ENCODE assay signal across 23 cellular contexts in genomic region chr19:46737761-46738171, GRCh38. TPM values are rescaled to one million over a fixed set of nuclear protein-coding genes. Genes with fewer than 3 reads are reported as not detected.
DNase-seq lines count a peak whose midpoint lies in the region; ATAC-seq, FAIRE-seq and TF ChIP-seq lines count a peak whose summit lies in the region.
"Had no signal": no experiment of that assay in that cellular context is flagged by ENCODE, and none has a peak within 500 bp of the region (broad histone marks: within the 10 kb centered on the region; RNA-seq: fewer than 3 reads in every experiment).

No MANE protein-coding gene starts in this region.

- ATAC-seq in T-helper 17 cell (no peak), lower lobe of right lung (no peak), HG03025 (IDR thresholded peaks at IDR 0.05; ENCODE audit: low FRiP score, unreplicated experiment) (no peak)
- ATAC-seq: activated CD4-positive, alpha-beta T cell treated with anti-CD3 and anti-CD28 coated beads for 36 hours; activated CD8-positive, alpha-beta T cell treated with anti-CD3 and anti-CD28 coated beads, Interleukin-2, amount 10 ng/mL, durations not matched to agents 7 days and 5 days; activated T-helper 17 cell treated with anti-CD3 and anti-CD28 coated beads, Interleukin-2, amount 50 U/mL, for 72 hours; heart left ventricle had no signal

- peak in 1 of 2 donors; percentile 35 for TF ChIP-seq EP300 in tibial nerve (IDR thresholded peaks at IDR 0.05)

- H3K27ac Mint-ChIP-seq in T-helper 17 cell = peak overlapping the region; percentile 89
- peak overlapping the region; percentile 52 for H3K27ac Mint-ChIP-seq in dendritic cell treated with granulocyte-macrophage colony-stimulating factor and Interleukin-4, amounts not matched to agents 40 ng/mL and 50 ng/mL, for 4 days
- H3K27ac Mint-ChIP-seq: activated CD4-positive, alpha-beta T cell treated with anti-CD3 and anti-CD28 coated beads for 36 hours; activated CD8-positive, alpha-beta T cell treated with anti-CD3 and anti-CD28 coated beads, Interleukin-2, amount 10 ng/mL, durations not matched to agents 7 days and 5 days; activated naive CD4-positive, alpha-beta T cell treated with anti-CD3 and anti-CD28 coated beads, Interleukin-2, amount 10 ng/mL, durations not matched to agents 7 days and 5 days; activated T-helper 17 cell treated with anti-CD3 and anti-CD28 coated beads, Interleukin-2, amount 50 U/mL, for 72 hours had no signal

- TF ChIP-seq CTCF in lower lobe of right lung (IDR thresholded peaks at IDR 0.05) (no peak), tibial nerve (IDR thresholded peaks at IDR 0.05) (no peak)

- peaks cover 81% of the 10 kb centered on the region for H3K36me3 ChIP-seq in lower lobe of right lung
- H3K36me3 ChIP-seq in tibial nerve = peaks cover 0 to 49% (median 4%) of the 10 kb centered on the region in 3 donors

- intact Hi-C loops in dendritic cell treated with granulocyte-macrophage colony-stimulating factor and Interleukin-4, amounts not matched to agents 40 ng/mL and 50 ng/mL, for 4 days (cut with micrococcal nuclease) = no loop called here
- intact Hi-C loops in lower lobe of right lung (cut with DNase I) = no loop called here

- peaks cover 26% of the 10 kb centered on the region for H3K4me1 Mint-ChIP-seq in T-helper 17 cell
- peaks cover 81% of the 10 kb centered on the region for H3K4me1 Mint-ChIP-seq in dendritic cell treated with granulocyte-macrophage colony-stimulating factor and Interleukin-4, amounts not matched to agents 40 ng/mL and 50 ng/mL, for 4 days (ENCODE audit: low read depth)

- H3K4me3 ChIP-seq in lower lobe of right lung (no peak overlapping the region), tibial nerve (no peak overlapping the region)
- H3K4me3 ChIP-seq: adrenal gland; BLaER1 treated with 17β-estradiol and CSF1 and Interleukin-3, amounts not matched to agents 10 nM and 100 nM; heart left ventricle; MG63; pancreas; thyroid gland had no signal

- H3K27me3 ChIP-seq in lower lobe of right lung (ENCODE audit: low read depth) (no peaks in the 10 kb centered on the region), tibial nerve (no peaks in the 10 kb centered on the region)
- H3K27me3 ChIP-seq: adrenal gland; BLaER1 treated with 17β-estradiol and CSF1 and Interleukin-3, amounts not matched to agents 10 nM and 100 nM; brain microvascular endothelial cell; heart left ventricle; MG63; pancreas; thyroid gland had no signal

- no peaks in the 10 kb centered on the region for H3K9me3 Mint-ChIP-seq in dendritic cell treated with granulocyte-macrophage colony-stimulating factor and Interleukin-4, amounts not matched to agents 40 ng/mL and 50 ng/mL, for 4 days
- H3K9me3 Mint-ChIP-seq: activated naive CD4-positive, alpha-beta T cell treated with anti-CD3 and anti-CD28 coated beads, Interleukin-2, amount 10 ng/mL, durations not matched to agents 7 days and 5 days; activated T-helper 17 cell treated with anti-CD3 and anti-CD28 coated beads, Interleukin-2, amount 50 U/mL, for 72 hours had no signal

- no peak overlapping the region for H3K4me3 Mint-ChIP-seq in T-helper 17 cell
- no peak overlapping the region for H3K4me3 Mint-ChIP-seq in dendritic cell treated with granulocyte-macrophage colony-stimulating factor and Interleukin-4, amounts not matched to agents 40 ng/mL and 50 ng/mL, for 4 days
- H3K4me3 Mint-ChIP-seq: activated CD4-positive, alpha-beta T cell treated with anti-CD3 and anti-CD28 coated beads for 36 hours; activated CD8-positive, alpha-beta T cell treated with anti-CD3 and anti-CD28 coated beads, Interleukin-2, amount 10 ng/mL, durations not matched to agents 7 days and 5 days; activated naive CD4-positive, alpha-beta T cell treated with anti-CD3 and anti-CD28 coated beads, Interleukin-2, amount 10 ng/mL, durations not matched to agents 7 days and 5 days; activated T-helper 17 cell treated with anti-CD3 and anti-CD28 coated beads, Interleukin-2, amount 50 U/mL, for 72 hours had no signal

- no peaks in the 10 kb centered on the region for H3K36me3 Mint-ChIP-seq in T-helper 17 cell (ENCODE audit: low read depth)
- peaks cover 82% of the 10 kb centered on the region for H3K36me3 Mint-ChIP-seq in dendritic cell treated with granulocyte-macrophage colony-stimulating factor and Interleukin-4, amounts not matched to agents 40 ng/mL and 50 ng/mL, for 4 days (ENCODE audit: low read depth)

- WGBS in tibial nerve, 2 donors = 68 to 74% methylated on average over 19 of the region's 19 CpGs

- DNase-seq in T-helper 17 cell = no peak
- DNase-seq in lower lobe of right lung = no peak
- no peak for DNase-seq in tibial nerve (ENCODE audit: low spot score in 2 of 2)
- DNase-seq in urothelium cell line (ENCODE audit: low spot score) = no peak
- DNase-seq in NCI-H187 treated with DMSO at 0.1 percent for 48 hours (lab: John Stamatoyannopoulos, UW) = no peak
- DNase-seq: activated CD4-positive, alpha-beta T cell treated with anti-CD3 and anti-CD28 coated beads for 36 hours; activated CD8-positive, alpha-beta T cell treated with anti-CD3 and anti-CD28 coated beads, Interleukin-2, amount 10 ng/mL, durations not matched to agents 7 days and 5 days; activated naive CD4-positive, alpha-beta T cell treated with anti-CD3 and anti-CD28 coated beads, Interleukin-2, amount 10 ng/mL, durations not matched to agents 7 days and 5 days; brain microvascular endothelial cell; MG63; NCI-H1417; NCI-H524 treated with DMSO at 0.1 percent for 48 hours; thyroid gland had no signal

- H3K9me3 ChIP-seq in T-helper 17 cell (ENCODE audit: control insufficient read depth, low read length, poor library complexity, severe bottlenecking) = no peaks in the 10 kb centered on the region
- no peaks in the 10 kb centered on the region for H3K9me3 ChIP-seq in lower lobe of right lung
- no peaks in the 10 kb centered on the region for H3K9me3 ChIP-seq in tibial nerve
- H3K9me3 ChIP-seq: adrenal gland; BLaER1 treated with 17β-estradiol and CSF1 and Interleukin-3, amounts not matched to agents 10 nM and 100 nM; heart left ventricle; MG63; pancreas; thyroid gland had no signal

- H3K4me1 ChIP-seq in lower lobe of right lung (peaks cover 62% of the 10 kb centered on the region), tibial nerve (peaks cover 0 to 92% (median 43%) of the 10 kb centered on the region in 4 donors)

- TF ChIP-seq POLR2A in tibial nerve (IDR thresholded peaks at IDR 0.05) = no peak

- peak overlapping the region; percentile 62 for H3K27ac ChIP-seq in lower lobe of right lung
- H3K27ac ChIP-seq in tibial nerve = peak overlapping the region in 3 of 4 donors; percentile 8 to 98 (median 83)
- H3K27ac ChIP-seq: BLaER1 treated with 17β-estradiol and CSF1 and Interleukin-3, amounts not matched to agents 10 nM and 100 nM; brain microvascular endothelial cell; KMS-11; pancreas; thyroid gland had no signal

- FAIRE-seq in urothelium cell line (lab: Jason Lieb, UNC) = no peak
- FAIRE-seq: G401.6, keratinocyte, pancreas had no signal

- no peaks in the 10 kb centered on the region for H3K27me3 Mint-ChIP-seq in T-helper 17 cell
- no peaks in the 10 kb centered on the region for H3K27me3 Mint-ChIP-seq in dendritic cell treated with granulocyte-macrophage colony-stimulating factor and Interleukin-4, amounts not matched to agents 40 ng/mL and 50 ng/mL, for 4 days
- H3K27me3 Mint-ChIP-seq: activated CD4-positive, alpha-beta T cell treated with anti-CD3 and anti-CD28 coated beads for 36 hours; activated naive CD4-positive, alpha-beta T cell treated with anti-CD3 and anti-CD28 coated beads, Interleukin-2, amount 10 ng/mL, durations not matched to agents 7 days and 5 days; activated T-helper 17 cell treated with anti-CD3 and anti-CD28 coated beads, Interleukin-2, amount 50 U/mL, for 72 hours had no signal

RNA-seq across cellular contexts. Expression of gene FKRP, which starts 8.1 kb away (rescaled TPM):
- 10 to 100 TPM; 22.5 to 23.3 TPM for total RNA-seq in T-helper 17 cell
- total RNA-seq in lower lobe of right lung = 13.2 TPM
- total RNA-seq in tibial nerve = 10 to 100 TPM; 15.7 to 20.4 (median 17.7) TPM

RNA-seq across cellular contexts. Expression of gene STRN4, which starts 8.5 kb away (rescaled TPM):
- total RNA-seq in T-helper 17 cell = 100 to 1,000 TPM; 108 to 145 TPM
- total RNA-seq in lower lobe of right lung = 69.1 TPM
- 100 to 1,000 TPM in 1 of 4 donors, 10 to 100 TPM in 3; 77.4 to 127 (median 87.4) TPM for total RNA-seq in tibial nerve

RNA-seq across cellular contexts. Expression of gene PRKD2, which starts 20.9 kb away (rescaled TPM):
- 100 to 1,000 TPM; 112 to 122 TPM for total RNA-seq in T-helper 17 cell
- total RNA-seq in lower lobe of right lung = 45.0 TPM
- 10 to 100 TPM; 21.0 to 36.1 (median 30.2) TPM for total RNA-seq in tibial nerve

RNA-seq across cellular contexts. Expression of gene SLC1A5, which starts 50.6 kb away (rescaled TPM):
- total RNA-seq in T-helper 17 cell = 10 to 100 TPM; 13.6 to 15.9 TPM
- 120 TPM for total RNA-seq in lower lobe of right lung
- 100 to 1,000 TPM in 1 of 4 donors, 10 to 100 TPM in 3; 76.8 to 107 (median 83.4) TPM for total RNA-seq in tibial nerve
